ENCODE assay signal across 17 cellular contexts in the genomic region with DNA sequence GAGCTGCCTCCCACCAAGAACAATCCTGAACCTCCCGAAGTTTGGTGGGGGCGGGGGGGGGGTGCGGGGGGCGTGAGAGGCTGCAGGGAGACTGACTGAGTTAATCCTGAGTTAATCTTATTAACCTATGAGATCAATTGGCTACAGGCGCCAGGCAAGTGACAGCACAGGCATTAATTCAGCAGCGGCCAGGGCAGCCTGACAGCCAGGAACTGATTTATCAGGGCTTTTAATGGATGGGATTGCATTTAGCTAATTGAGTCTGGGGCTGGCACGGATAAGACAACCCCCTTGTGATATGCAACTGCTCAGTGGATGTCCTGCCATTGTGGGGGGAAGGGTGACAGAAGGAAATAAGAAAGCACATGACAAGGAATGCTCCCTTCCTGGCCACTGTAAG. TPM values are rescaled to one million over a fixed set of nuclear protein-coding genes. Genes with fewer than 3 reads are reported as not detected.
DNase-seq lines count a peak whose midpoint lies in the region; ATAC-seq and TF ChIP-seq lines count a peak whose summit lies in the region.
"Had no signal": no experiment of that assay in that cellular context is flagged by ENCODE, and none has a peak within 500 bp of the region (broad histone marks: within the 10 kb centered on the region; RNA-seq: fewer than 3 reads in every experiment).

No MANE protein-coding gene starts in this region.

- TF ChIP-seq CTCF in esophagus muscularis mucosa (IDR thresholded peaks at IDR 0.05) = no peak
- TF ChIP-seq CTCF in neutrophil (IDR thresholded peaks at IDR 0.05) = no peak

- DNase-seq in H7 (peak; percentile 33), NT2/D1 (ENCODE audit: low read depth, low spot score) (no peak), esophagus muscularis mucosa (ENCODE audit: extremely low spot score) (no peak), NCI-H1436 (lab: John Stamatoyannopoulos, UW) (no peak), kidney glomerular epithelial cell (lab: John Stamatoyannopoulos, UW) (no peak), GOT3 (lab: John Stamatoyannopoulos, UW) (no peak)
- DNase-seq: CD4-positive, CD25-positive, alpha-beta regulatory T cell; HFFc6; NCI-H1048; NCI-H526 treated with DMSO at 0.1 percent for 48 hours; NK-92 treated with Interleukin-12 subunit alpha and Interleukin-12 subunit beta, amount 100 ng/mL, for 24 hours; OCI-M1; SHP77 treated with DMSO at 0.1 percent for 48 hours; SW 1271 had no signal

- H3K27me3 ChIP-seq in H7 (ENCODE audit: control insufficient read depth, insufficient read depth, low read length) = no peaks in the 10 kb centered on the region
- H3K27me3 ChIP-seq in NT2/D1 (ENCODE audit: insufficient read depth, insufficient read length) = no peaks in the 10 kb centered on the region
- no peaks in the 10 kb centered on the region for H3K27me3 ChIP-seq in esophagus muscularis mucosa
- H3K27me3 ChIP-seq in neutrophil = no peaks in the 10 kb centered on the region

- no peak for TF ChIP-seq EP300 in esophagus muscularis mucosa (IDR thresholded peaks at IDR 0.05)

- H3K27ac ChIP-seq in esophagus muscularis mucosa (replicated peaks in 1 of 4) = peak overlapping the region in 3 of 4 donors; percentile 54 to 64 (median 58)
- H3K27ac ChIP-seq in neutrophil = peak overlapping the region; percentile 42
- H3K27ac ChIP-seq: KMS-11 had no signal

- peak overlapping the region; percentile 8 for H3K9ac ChIP-seq in NT2/D1 (ENCODE audit: insufficient read length, low read depth)
- H3K9ac ChIP-seq: KMS-11 had no signal

- no peak for ATAC-seq in GM18909 (IDR thresholded peaks at IDR 0.05; ENCODE audit: poor library complexity, unreplicated experiment)

- H3K4me1 ChIP-seq in NT2/D1 (ENCODE audit: insufficient read depth, insufficient read length) (peaks cover 10% of the 10 kb centered on the region), esophagus muscularis mucosa (peaks cover 0 to 36% (median 28%) of the 10 kb centered on the region in 4 donors), neutrophil (ENCODE audit: control insufficient read depth in 1 of 2, insufficient read depth in 1 of 2, low read depth in 1 of 2, low read length in 1 of 2) (peaks cover 26 to 41% of the 10 kb centered on the region in 2 experiments)

- H3K4me3 ChIP-seq in H7 (ENCODE audit: insufficient read depth, low read depth, low read length) (no peak overlapping the region), NT2/D1 (ENCODE audit: insufficient read length, low read depth) (no peak overlapping the region), esophagus muscularis mucosa (no peak overlapping the region), neutrophil (ENCODE audit: low read depth in 1 of 2, low read length in 1 of 2) (no peak overlapping the region)

- H3K36me3 ChIP-seq in H7 (replicated peaks; ENCODE audit: control insufficient read depth, insufficient read depth, low read length) (no peaks in the 10 kb centered on the region), NT2/D1 (ENCODE audit: insufficient read depth, insufficient read length, low read length) (peaks cover 4% of the 10 kb centered on the region), esophagus muscularis mucosa (no peaks in the 10 kb centered on the region), neutrophil (no peaks in the 10 kb centered on the region)

- no peak for TF ChIP-seq POLR2A in esophagus muscularis mucosa (IDR thresholded peaks at IDR 0.05; ENCODE audit: low read depth)

- H3K9me3 ChIP-seq in NT2/D1 (ENCODE audit: insufficient read depth, low read length) (no peaks in the 10 kb centered on the region), esophagus muscularis mucosa (no peaks in the 10 kb centered on the region), neutrophil (no peaks in the 10 kb centered on the region)

- WGBS in esophagus muscularis mucosa = 40% methylated on average over 5 of the region's 7 CpGs

- intact Hi-C loops in esophagus muscularis mucosa (cut with DNase I) = no loop called here

RNA-seq across cellular contexts. Expression of gene RTL5, which starts 16.3 kb away (rescaled TPM):
- total RNA-seq in H7 (2014; rRNA removed; shearing (Covaris generic)) = 1.3 and 1.5 TPM in 2 replicates
- total RNA-seq in esophagus muscularis mucosa = 10 to 100 TPM in 3 of 4 donors, 1 to 10 TPM in 1; 8.0 to 19.8 (median 13.3) TPM
